Comparison of ENCODE assay signal across 1 cellular context in the genomic region with DNA sequence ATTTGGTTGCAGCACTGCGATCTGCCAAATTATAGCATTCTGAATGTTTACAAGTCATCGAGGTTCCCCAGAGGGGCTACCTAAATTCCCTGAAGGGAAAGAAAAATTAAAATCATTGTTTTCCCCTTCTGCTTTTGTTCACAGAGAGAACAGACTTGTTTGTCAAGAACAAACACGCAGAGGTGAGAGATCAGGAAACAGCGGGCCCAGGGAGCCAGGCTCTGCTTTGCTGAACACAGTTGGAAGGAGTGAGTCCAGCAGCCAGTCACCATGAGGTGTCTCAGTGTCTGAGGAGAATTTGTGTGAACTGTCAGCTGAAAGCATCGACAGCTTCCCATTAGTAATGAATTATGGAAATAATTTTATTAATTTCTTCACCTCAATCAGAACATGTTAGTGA.
TF ChIP-seq lines count a peak whose summit lies in the region.

No MANE protein-coding gene starts in this region.

TF ChIP-seq in K562, 482 proteins besides CTCF, POLR2A, EP300 and RAD21:
- TF ChIP-seq NFRKB (IDR thresholded peaks at IDR 0.05; ENCODE audit: low read depth) (no peak), TRIM24 (IDR thresholded peaks at IDR 0.05) (no peak), NONO (IDR thresholded peaks at IDR 0.05; ENCODE audit: low read depth in 2 of 2, low read length in 1 of 2) (no peak), ETV1 (tag; conservative IDR thresholded peaks at IDR 0.05; ENCODE audit: low read depth) (no peak), MECOM (CRISPR knock-in tag; IDR thresholded peaks at IDR 0.05) (no peak), SMC3 (conservative IDR thresholded peaks at IDR 0.05; ENCODE audit: insufficient read depth, low read depth, low read length) (no peak), ARID1B (IDR thresholded peaks at IDR 0.05) (no peak), NR2F6 (CRISPR knock-in tag; IDR thresholded peaks at IDR 0.05) (no peak), POLR3A (IDR thresholded peaks at IDR 0.05; ENCODE audit: borderline replicate concordance, extremely low read depth, insufficient read depth, insufficient read length) (no peak), DNMT1 (IDR thresholded peaks at IDR 0.05) (no peak)
- TF ChIP-seq, protein P1, sequence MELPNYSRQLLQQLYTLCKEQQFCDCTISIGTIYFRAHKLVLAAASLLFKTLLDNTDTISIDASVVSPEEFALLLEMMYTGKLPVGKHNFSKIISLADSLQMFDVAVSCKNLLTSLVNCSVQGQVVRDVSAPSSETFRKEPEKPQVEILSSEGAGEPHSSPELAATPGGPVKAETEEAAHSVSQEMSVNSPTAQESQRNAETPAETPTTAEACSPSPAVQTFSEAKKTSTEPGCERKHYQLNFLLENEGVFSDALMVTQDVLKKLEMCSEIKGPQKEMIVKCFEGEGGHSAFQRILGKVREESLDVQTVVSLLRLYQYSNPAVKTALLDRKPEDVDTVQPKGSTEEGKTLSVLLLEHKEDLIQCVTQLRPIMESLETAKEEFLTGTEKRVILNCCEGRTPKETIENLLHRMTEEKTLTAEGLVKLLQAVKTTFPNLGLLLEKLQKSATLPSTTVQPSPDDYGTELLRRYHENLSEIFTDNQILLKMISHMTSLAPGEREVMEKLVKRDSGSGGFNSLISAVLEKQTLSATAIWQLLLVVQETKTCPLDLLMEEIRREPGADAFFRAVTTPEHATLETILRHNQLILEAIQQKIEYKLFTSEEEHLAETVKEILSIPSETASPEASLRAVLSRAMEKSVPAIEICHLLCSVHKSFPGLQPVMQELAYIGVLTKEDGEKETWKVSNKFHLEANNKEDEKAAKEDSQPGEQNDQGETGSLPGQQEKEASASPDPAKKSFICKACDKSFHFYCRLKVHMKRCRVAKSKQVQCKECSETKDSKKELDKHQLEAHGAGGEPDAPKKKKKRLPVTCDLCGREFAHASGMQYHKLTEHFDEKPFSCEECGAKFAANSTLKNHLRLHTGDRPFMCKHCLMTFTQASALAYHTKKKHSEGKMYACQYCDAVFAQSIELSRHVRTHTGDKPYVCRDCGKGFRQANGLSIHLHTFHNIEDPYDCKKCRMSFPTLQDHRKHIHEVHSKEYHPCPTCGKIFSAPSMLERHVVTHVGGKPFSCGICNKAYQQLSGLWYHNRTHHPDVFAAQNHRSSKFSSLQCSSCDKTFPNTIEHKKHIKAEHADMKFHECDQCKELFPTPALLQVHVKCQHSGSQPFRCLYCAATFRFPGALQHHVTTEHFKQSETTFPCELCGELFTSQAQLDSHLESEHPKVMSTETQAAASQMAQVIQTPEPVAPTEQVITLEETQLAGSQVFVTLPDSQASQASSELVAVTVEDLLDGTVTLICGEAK (IDR thresholded peaks at IDR 0.05) = no peak
- TF ChIP-seq, protein P1 (CRISPR knock-in tag; IDR thresholded peaks at IDR 0.05) = no peak
- TF ChIP-seq, protein P2, sequence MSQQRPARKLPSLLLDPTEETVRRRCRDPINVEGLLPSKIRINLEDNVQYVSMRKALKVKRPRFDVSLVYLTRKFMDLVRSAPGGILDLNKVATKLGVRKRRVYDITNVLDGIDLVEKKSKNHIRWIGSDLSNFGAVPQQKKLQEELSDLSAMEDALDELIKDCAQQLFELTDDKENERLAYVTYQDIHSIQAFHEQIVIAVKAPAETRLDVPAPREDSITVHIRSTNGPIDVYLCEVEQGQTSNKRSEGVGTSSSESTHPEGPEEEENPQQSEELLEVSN (IDR thresholded peaks at IDR 0.05; ENCODE audit: borderline replicate concordance in 1 of 2, extremely low read depth in 1 of 2, insufficient read depth in 1 of 2, insufficient read length in 1 of 2, low read depth in 1 of 2, low read length in 1 of 2, poor library complexity in 1 of 2, severe bottlenecking in 1 of 2) = no peak
- TF ChIP-seq, protein P3, sequence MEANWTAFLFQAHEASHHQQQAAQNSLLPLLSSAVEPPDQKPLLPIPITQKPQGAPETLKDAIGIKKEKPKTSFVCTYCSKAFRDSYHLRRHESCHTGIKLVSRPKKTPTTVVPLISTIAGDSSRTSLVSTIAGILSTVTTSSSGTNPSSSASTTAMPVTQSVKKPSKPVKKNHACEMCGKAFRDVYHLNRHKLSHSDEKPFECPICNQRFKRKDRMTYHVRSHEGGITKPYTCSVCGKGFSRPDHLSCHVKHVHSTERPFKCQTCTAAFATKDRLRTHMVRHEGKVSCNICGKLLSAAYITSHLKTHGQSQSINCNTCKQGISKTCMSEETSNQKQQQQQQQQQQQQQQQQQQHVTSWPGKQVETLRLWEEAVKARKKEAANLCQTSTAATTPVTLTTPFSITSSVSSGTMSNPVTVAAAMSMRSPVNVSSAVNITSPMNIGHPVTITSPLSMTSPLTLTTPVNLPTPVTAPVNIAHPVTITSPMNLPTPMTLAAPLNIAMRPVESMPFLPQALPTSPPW (CRISPR knock-in tag; IDR thresholded peaks at IDR 0.05) = no peak
- TF ChIP-seq, protein P4, sequence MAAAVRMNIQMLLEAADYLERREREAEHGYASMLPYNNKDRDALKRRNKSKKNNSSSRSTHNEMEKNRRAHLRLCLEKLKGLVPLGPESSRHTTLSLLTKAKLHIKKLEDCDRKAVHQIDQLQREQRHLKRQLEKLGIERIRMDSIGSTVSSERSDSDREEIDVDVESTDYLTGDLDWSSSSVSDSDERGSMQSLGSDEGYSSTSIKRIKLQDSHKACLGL (CRISPR knock-in tag; IDR thresholded peaks at IDR 0.05; ENCODE audit: borderline replicate concordance, poor library complexity, severe bottlenecking) = no peak
